ENCODE assay signal across 1 cellular context in genomic region chr9:136109351-136110081, GRCh38.
TF ChIP-seq lines count a peak whose summit lies in the region.

No MANE protein-coding gene starts in this region.

TF ChIP-seq in GM12878, 131 proteins besides CTCF, POLR2A, EP300 and RAD21 (continued from another document and continues in another):
- TF ChIP-seq CUX1 (IDR thresholded peaks at IDR 0.05; ENCODE audit: insufficient replicate concordance, low read depth, low read length) (peak; percentile 68), BRCA1 (IDR thresholded peaks at IDR 0.05; ENCODE audit: low read depth, low read length) (no peak), ZNF217 (IDR thresholded peaks at IDR 0.05) (no peak), WRNIP1 (IDR thresholded peaks at IDR 0.05; ENCODE audit: borderline replicate concordance, low read depth, low read length) (no peak), NR2C2 (IDR thresholded peaks at IDR 0.05; ENCODE audit: borderline replicate concordance, control insufficient read depth, insufficient read length, low read depth) (no peak), ELK1 (IDR thresholded peaks at IDR 0.05; ENCODE audit: low read depth, low read length) (peak; percentile 94), MEF2A (IDR thresholded peaks at IDR 0.05; ENCODE audit: insufficient read depth, low read depth, low read length) (no peak), GABPA (IDR thresholded peaks at IDR 0.05; ENCODE audit: low read depth) (no peak), MXI1 (IDR thresholded peaks at IDR 0.05; ENCODE audit: low read depth, low read length) (peak; percentile 92), IKZF1 (conservative IDR thresholded peaks at IDR 0.05) (peak; percentile 92), HDGF (IDR thresholded peaks at IDR 0.05) (no peak; the same call in 1 of the 2 replicates), E4F1 (IDR thresholded peaks at IDR 0.05; ENCODE audit: borderline replicate concordance, partially characterized antibody) (no peak), ASH2L (IDR thresholded peaks at IDR 0.05; ENCODE audit: borderline replicate concordance, low read depth) (no peak), ESRRA (IDR thresholded peaks at IDR 0.05; ENCODE audit: low read length) (no peak), SIN3A (IDR thresholded peaks at IDR 0.05; ENCODE audit: low read depth, low read length) (peak; percentile 91), NBN (IDR thresholded peaks at IDR 0.05) (no peak), CHD2 (IDR thresholded peaks at IDR 0.05; ENCODE audit: borderline replicate concordance, low read depth, low read length) (peak; percentile 88), MYB (IDR thresholded peaks at IDR 0.05; ENCODE audit: borderline replicate concordance, low read depth, low read length) (no peak), CREM (IDR thresholded peaks at IDR 0.05; ENCODE audit: low read depth) (0 out of 2 replicates have a peak, but pooled peaks have one; percentile 31), NKRF (conservative IDR thresholded peaks at IDR 0.05) (peak; percentile 96), HDAC6 (IDR thresholded peaks at IDR 0.05; ENCODE audit: unreplicated experiment) (no peak), STAT1 (conservative IDR thresholded peaks at IDR 0.05) (0 out of 2 replicates have a peak, but pooled peaks have one; percentile 49), SREBF1 (IDR thresholded peaks at IDR 0.05; ENCODE audit: low read length) (no peak), EZH2 (IDR thresholded peaks at IDR 0.05; ENCODE audit: borderline replicate concordance, control insufficient read depth, low read depth, low read length) (no peak), TCF12 (IDR thresholded peaks at IDR 0.05; ENCODE audit: low read depth, low read length) (peak; percentile 99), HCFC1 (IDR thresholded peaks at IDR 0.05; ENCODE audit: low read length) (no peak), PBX3 (IDR thresholded peaks at IDR 0.05; ENCODE audit: insufficient replicate concordance, low read depth, low read length) (peak; percentile 80), MEF2B (IDR thresholded peaks at IDR 0.05; ENCODE audit: partially characterized antibody, poor library complexity, severe bottlenecking) (no peak), ETV6 (conservative IDR thresholded peaks at IDR 0.05 in 1 of 2, IDR thresholded peaks at IDR 0.05 in 1 of 2; ENCODE audit: borderline replicate concordance in 1 of 2, low read depth in 1 of 2) (no peak), ZBTB11 (CRISPR knock-in tag; IDR thresholded peaks at IDR 0.05) (no peak), RB1 (IDR thresholded peaks at IDR 0.05; ENCODE audit: borderline replicate concordance) (peak; percentile 89; the same call in 1 of the 2 replicates), ZBTB4 (CRISPR knock-in tag; IDR thresholded peaks at IDR 0.05) (no peak), GATAD2B (conservative IDR thresholded peaks at IDR 0.05; ENCODE audit: low read depth) (peak; percentile 98), ZNF622 (IDR thresholded peaks at IDR 0.05) (no peak), NFIC (IDR thresholded peaks at IDR 0.05; ENCODE audit: low read depth, low read length) (no peak), DPF2 (IDR thresholded peaks at IDR 0.05) (peak; percentile 94), IRF3 (IDR thresholded peaks at IDR 0.05) (no peak), YY1 (IDR thresholded peaks at IDR 0.05; ENCODE audit: low read depth, low read length) (no peak)
